ENCODE assay signal across 15 cellular contexts in the genomic region with DNA sequence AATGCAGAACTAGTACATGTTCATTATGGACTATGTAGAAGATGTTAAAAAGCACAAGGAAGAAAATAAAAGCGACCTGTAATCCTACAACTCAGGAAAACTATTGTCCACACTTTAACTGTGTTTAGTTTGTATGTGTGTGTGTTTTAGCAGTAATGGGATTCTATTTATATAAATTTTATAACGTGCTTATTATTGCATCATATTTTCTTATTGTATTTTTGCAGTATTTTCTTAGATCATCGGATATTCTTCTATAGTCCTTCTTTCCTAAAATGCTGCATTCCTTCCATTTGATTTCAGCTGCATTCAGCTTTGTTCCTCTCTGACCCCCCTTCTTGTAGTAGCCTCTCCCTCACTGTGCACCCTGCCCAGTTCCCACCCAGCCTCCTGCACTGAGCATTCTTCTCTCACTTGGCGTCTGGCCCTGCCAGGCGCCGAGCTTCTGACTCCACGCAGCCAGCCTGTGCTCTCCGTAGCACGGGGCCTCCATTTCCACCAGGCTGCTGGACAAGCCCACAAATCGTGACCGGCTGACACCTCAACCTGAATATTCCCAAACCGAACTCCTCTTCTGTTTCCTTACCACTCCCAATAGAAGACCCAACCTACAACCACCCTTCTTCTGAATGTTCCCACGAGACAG. TPM values are rescaled to one million over a fixed set of nuclear protein-coding genes. Genes with fewer than 3 reads are reported as not detected.
DNase-seq lines count a peak whose midpoint lies in the region; ATAC-seq, FAIRE-seq and TF ChIP-seq lines count a peak whose summit lies in the region.
"Had no signal": no experiment of that assay in that cellular context is flagged by ENCODE, and none has a peak within 500 bp of the region (broad histone marks: within the 10 kb centered on the region; RNA-seq: fewer than 3 reads in every experiment).

No MANE protein-coding gene starts in this region.

- ATAC-seq in right cardiac atrium (peak; percentile 87 to 91), psoas muscle (peak; percentile 48 to 86 (median 70)), GM21737 (IDR thresholded peaks at IDR 0.05; ENCODE audit: unreplicated experiment) (no peak), GM18498 (IDR thresholded peaks at IDR 0.05; ENCODE audit: unreplicated experiment) (no peak)
- no peak for ATAC-seq in activated CD8-positive, alpha-beta T cell treated with anti-CD3 and anti-CD28 coated beads, Interleukin-2, amount 10 ng/mL, durations not matched to agents 7 days and 5 days
- ATAC-seq: activated CD4-positive, CD25-positive, alpha-beta regulatory T cell treated with anti-CD3 and anti-CD28 coated beads, Interleukin-2, amount 50 U/mL, for 24 hours; stimulated activated naive CD8-positive, alpha-beta T cell treated with anti-CD3 and anti-CD28 coated beads, Interleukin-15, amount 100 ng/mL, for 72 hours had no signal

- intact Hi-C loops in right cardiac atrium (cut with DNase I) (no loop called here), psoas muscle (cut with DNase I) (no loop called here)

- H3K27me3 ChIP-seq in right cardiac atrium (ENCODE audit: control insufficient read depth, insufficient read depth) (no peaks in the 10 kb centered on the region), psoas muscle (ENCODE audit: insufficient read depth in 3 of 3, low read length in 2 of 3) (no peaks in the 10 kb centered on the region)

- H3K9me3 ChIP-seq in right cardiac atrium (ENCODE audit: control insufficient read depth, low read length), result no peaks in the 10 kb centered on the region
- peaks cover 12% of the 10 kb centered on the region for H3K9me3 ChIP-seq in psoas muscle

- DNase-seq in GM03348 (ENCODE audit: low spot score), result peak; percentile 41
- DNase-seq in caudate nucleus (lab: John Stamatoyannopoulos, UW), result peak in 49 of 61 donors; percentile 21 to 84 (median 65)
- peak; percentile 42 to 78 (median 73) for DNase-seq in right cardiac atrium
- no peak for DNase-seq in psoas muscle
- DNase-seq in GM12891 (ENCODE audit: insufficient read length, low spot score), result no peak
- DNase-seq in activated CD8-positive, alpha-beta T cell treated with anti-CD3 and anti-CD28 coated beads, Interleukin-2, amount 10 ng/mL, durations not matched to agents 7 days and 5 days, result no peak
- DNase-seq: activated T-cell treated with anti-CD3 and anti-CD28 coated beads, Interleukin-2, amount 50 U/mL, for 48 hours; GF-D8; NCI-H2029; retina; stimulated activated naive CD8-positive, alpha-beta T cell treated with anti-CD3 and anti-CD28 coated beads, Interleukin-15, amount 100 ng/mL, for 72 hours had no signal

- CTCF ChIA-PET in activated CD8-positive, alpha-beta T cell treated with anti-CD3 and anti-CD28 coated beads, Interleukin-2, amount 10 ng/mL, durations not matched to agents 7 days and 5 days (lab: Charles Lee), result no interaction called here

- no peak overlapping the region for H3K4me3 ChIP-seq in right cardiac atrium (ENCODE audit: low read length)
- H3K4me3 ChIP-seq in psoas muscle, result no peak overlapping the region

- WGBS in right cardiac atrium, result 55% methylated on average over 13 of the region's 13 CpGs
- 39 to 54% (median 45%) methylated on average over 13 of the region's 13 CpGs for WGBS in psoas muscle, 3 donors

- no peak for FAIRE-seq in GM12891 (lab: Jason Lieb, UNC)

- no peak overlapping the region for H3K4me3 Mint-ChIP-seq in activated CD8-positive, alpha-beta T cell treated with anti-CD3 and anti-CD28 coated beads, Interleukin-2, amount 10 ng/mL, durations not matched to agents 7 days and 5 days
- H3K4me3 Mint-ChIP-seq: CD14-positive monocyte; stimulated activated naive CD8-positive, alpha-beta T cell treated with anti-CD3 and anti-CD28 coated beads, Interleukin-15, amount 100 ng/mL, for 72 hours had no signal

- no peak overlapping the region for H3K27ac Mint-ChIP-seq in activated CD8-positive, alpha-beta T cell treated with anti-CD3 and anti-CD28 coated beads, Interleukin-2, amount 10 ng/mL, durations not matched to agents 7 days and 5 days

- H3K9me3 Mint-ChIP-seq in activated CD8-positive, alpha-beta T cell treated with anti-CD3 and anti-CD28 coated beads, Interleukin-2, amount 10 ng/mL, durations not matched to agents 7 days and 5 days (ENCODE audit: insufficient read depth), result peaks cover 10% of the 10 kb centered on the region

- H3K4me1 ChIP-seq in right cardiac atrium (ENCODE audit: control insufficient read depth, insufficient read depth, low read length) (no peaks in the 10 kb centered on the region), psoas muscle (peaks cover 13% of the 10 kb centered on the region)

- H3K27ac ChIP-seq in caudate nucleus (ENCODE audit: low read depth, low read length) (peak overlapping the region; percentile 94), right cardiac atrium (ENCODE audit: low read length) (no peak overlapping the region), psoas muscle (no peak overlapping the region)

- POLR2A ChIA-PET in activated CD8-positive, alpha-beta T cell treated with anti-CD3 and anti-CD28 coated beads, Interleukin-2, amount 10 ng/mL, durations not matched to agents 7 days and 5 days (lab: Charles Lee), result no interaction called here

- no peaks in the 10 kb centered on the region for H3K4me1 Mint-ChIP-seq in activated CD8-positive, alpha-beta T cell treated with anti-CD3 and anti-CD28 coated beads, Interleukin-2, amount 10 ng/mL, durations not matched to agents 7 days and 5 days (ENCODE audit: low read depth)
- H3K4me1 Mint-ChIP-seq: stimulated activated naive CD8-positive, alpha-beta T cell treated with anti-CD3 and anti-CD28 coated beads, Interleukin-15, amount 100 ng/mL, for 72 hours had no signal

- TF ChIP-seq POLR2A in GM12891 (IDR thresholded peaks at IDR 0.05; ENCODE audit: low read depth, low read length), result no peak

- H3K36me3 ChIP-seq in psoas muscle (ENCODE audit: insufficient read depth in 1 of 2, low read depth in 1 of 2), result no peaks in the 10 kb centered on the region

- H3K27me3 Mint-ChIP-seq in activated CD8-positive, alpha-beta T cell treated with anti-CD3 and anti-CD28 coated beads, Interleukin-2, amount 10 ng/mL, durations not matched to agents 7 days and 5 days (ENCODE audit: low read depth), result no peaks in the 10 kb centered on the region
- H3K27me3 Mint-ChIP-seq: stimulated activated naive CD8-positive, alpha-beta T cell treated with anti-CD3 and anti-CD28 coated beads, Interleukin-15, amount 100 ng/mL, for 72 hours had no signal

- no peak for TF ChIP-seq CTCF in psoas muscle (IDR thresholded peaks at IDR 0.05)

- H3K36me3 Mint-ChIP-seq in activated CD8-positive, alpha-beta T cell treated with anti-CD3 and anti-CD28 coated beads, Interleukin-2, amount 10 ng/mL, durations not matched to agents 7 days and 5 days (ENCODE audit: low read depth), result peaks cover 19% of the 10 kb centered on the region

TF ChIP-seq in GM12891, 5 proteins besides CTCF, POLR2A, EP300 and RAD21:
- TF ChIP-seq PAX5 (IDR thresholded peaks at IDR 0.05; ENCODE audit: insufficient read depth, low read length, severe bottlenecking) (no peak), SPI1 (IDR thresholded peaks at IDR 0.05; ENCODE audit: low read depth, low read length) (no peak), TAF1 (IDR thresholded peaks at IDR 0.05; ENCODE audit: low read depth, low read length) (no peak)
TF ChIP-seq in GM12891: peak in this region for 0.

RNA-seq across cellular contexts. Expression of a gene that starts 39.9 kb away (rescaled TPM):
- total RNA-seq in right cardiac atrium, result 10 to 100 TPM; 11.8 to 12.8 (median 12.1) TPM
- 5.8 TPM for polyA plus RNA-seq in right cardiac atrium
- 10 to 100 TPM in 3 of 4 donors, 1 to 10 TPM in 1; 7.8 to 25.6 (median 15.1) TPM for total RNA-seq in psoas muscle
- 10 to 100 TPM in 1 of 3 donors, 1 to 10 TPM in 2; 1.5 to 11.6 (median 3.8) TPM for polyA plus RNA-seq in psoas muscle
- not detected for polyA plus RNA-seq in GM12891 (2012; ENCODE audit: low read depth, missing spikeins)
- total RNA-seq in activated CD8-positive, alpha-beta T cell treated with anti-CD3 and anti-CD28 coated beads, Interleukin-2, amount 10 ng/mL, durations not matched to agents 7 days and 5 days, result 10 to 100 TPM; 17.4 to 19.9 TPM

Comparison
In these comparisons a context has a peak if more than half of its experiments do, and no peak if none do; other contexts are left out.
1. DNase-seq: peak in GM03348 (single experiment), caudate nucleus (49 of 61) and right cardiac atrium (3 of 3); none in psoas muscle (0 of 2), GM12891 (single experiment) and activated CD8-positive, alpha-beta T cell treated with anti-CD3 and anti-CD28 coated beads, Interleukin-2, amount 10 ng/mL, durations not matched to agents 7 days and 5 days (single experiment).
2. ATAC-seq: peak in right cardiac atrium (2 of 2) and psoas muscle (4 of 4); none in GM21737 (single experiment), GM18498 (single experiment) and activated CD8-positive, alpha-beta T cell treated with anti-CD3 and anti-CD28 coated beads, Interleukin-2, amount 10 ng/mL, durations not matched to agents 7 days and 5 days (single experiment).